ENCODE assay signal across 1 cellular context in genomic region chr10:100286051-100287033, GRCh38.
TF ChIP-seq lines count a peak whose summit lies in the region.

Gene BLOC1S2 (minus strand): TSS chr10:100286680. CDS start chr10:100286659, 21 bp downstream.

TF ChIP-seq in HEK293, 187 proteins besides CTCF, POLR2A, EP300 and RAD21 (continued from another document):
- TF ChIP-seq, protein P1, sequence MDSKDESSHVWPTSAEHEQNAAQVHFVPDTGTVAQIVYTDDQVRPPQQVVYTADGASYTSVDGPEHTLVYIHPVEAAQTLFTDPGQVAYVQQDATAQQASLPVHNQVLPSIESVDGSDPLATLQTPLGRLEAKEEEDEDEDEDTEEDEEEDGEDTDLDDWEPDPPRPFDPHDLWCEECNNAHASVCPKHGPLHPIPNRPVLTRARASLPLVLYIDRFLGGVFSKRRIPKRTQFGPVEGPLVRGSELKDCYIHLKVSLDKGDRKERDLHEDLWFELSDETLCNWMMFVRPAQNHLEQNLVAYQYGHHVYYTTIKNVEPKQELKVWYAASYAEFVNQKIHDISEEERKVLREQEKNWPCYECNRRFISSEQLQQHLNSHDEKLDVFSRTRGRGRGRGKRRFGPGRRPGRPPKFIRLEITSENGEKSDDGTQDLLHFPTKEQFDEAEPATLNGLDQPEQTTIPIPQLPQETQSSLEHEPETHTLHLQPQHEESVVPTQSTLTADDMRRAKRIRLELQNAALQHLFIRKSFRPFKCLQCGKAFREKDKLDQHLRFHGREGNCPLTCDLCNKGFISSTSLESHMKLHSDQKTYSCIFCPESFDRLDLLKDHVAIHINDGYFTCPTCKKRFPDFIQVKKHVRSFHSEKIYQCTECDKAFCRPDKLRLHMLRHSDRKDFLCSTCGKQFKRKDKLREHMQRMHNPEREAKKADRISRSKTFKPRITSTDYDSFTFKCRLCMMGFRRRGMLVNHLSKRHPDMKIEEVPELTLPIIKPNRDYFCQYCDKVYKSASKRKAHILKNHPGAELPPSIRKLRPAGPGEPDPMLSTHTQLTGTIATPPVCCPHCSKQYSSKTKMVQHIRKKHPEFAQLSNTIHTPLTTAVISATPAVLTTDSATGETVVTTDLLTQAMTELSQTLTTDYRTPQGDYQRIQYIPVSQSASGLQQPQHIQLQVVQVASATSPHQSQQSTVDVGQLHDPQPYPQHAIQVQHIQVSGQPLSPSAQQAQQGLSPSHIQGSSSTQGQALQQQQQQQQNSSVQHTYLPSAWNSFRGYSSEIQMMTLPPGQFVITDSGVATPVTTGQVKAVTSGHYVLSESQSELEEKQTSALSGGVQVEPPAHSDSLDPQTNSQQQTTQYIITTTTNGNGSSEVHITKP (tag by site-specific recombination; IDR thresholded peaks at IDR 0.05) = peak; percentile 96
- TF ChIP-seq ZNF121 (tag by site-specific recombination; IDR thresholded peaks at IDR 0.05) (peak; percentile 69; the same call in 1 of the 2 replicates), ZNF140 (tag by site-specific recombination; IDR thresholded peaks at IDR 0.05) (no peak), ZNF664 (tag by site-specific recombination; IDR thresholded peaks at IDR 0.05) (no peak), ZBTB8A (tag by site-specific recombination; IDR thresholded peaks at IDR 0.05) (peak; percentile 82), GLIS2 (tag by site-specific recombination; IDR thresholded peaks at IDR 0.05) (peak; percentile 69), ZNF555 (tag by site-specific recombination; conservative IDR thresholded peaks at IDR 0.05) (no peak), GLI4 (tag by site-specific recombination; IDR thresholded peaks at IDR 0.05) (peak; percentile 89), ZNF677 (tag by site-specific recombination; IDR thresholded peaks at IDR 0.05) (no peak), ZNF280D (tag by site-specific recombination; IDR thresholded peaks at IDR 0.05) (peak; percentile 76), ZNF433 (tag by site-specific recombination; IDR thresholded peaks at IDR 0.05; ENCODE audit: low read depth) (no peak), ZNF248 (tag by site-specific recombination; IDR thresholded peaks at IDR 0.05) (no peak), ZNF549 (tag by site-specific recombination; IDR thresholded peaks at IDR 0.05) (no peak), ZNF274 (IDR thresholded peaks at IDR 0.05; ENCODE audit: low read length) (no peak), ZNF274 (tag by site-specific recombination; IDR thresholded peaks at IDR 0.05; ENCODE audit: borderline replicate concordance) (no peak), ZNF24 (tag by site-specific recombination; IDR thresholded peaks at IDR 0.05) (peak; percentile 60; the same call in 1 of the 2 replicates), ZBTB49 (tag by site-specific recombination; IDR thresholded peaks at IDR 0.05; ENCODE audit: low read depth) (no peak), KLF16 (tag by site-specific recombination; IDR thresholded peaks at IDR 0.05) (peak; percentile 94), ZNF324 (tag by site-specific recombination; IDR thresholded peaks at IDR 0.05) (peak; percentile 89), OSR2 (tag by site-specific recombination; IDR thresholded peaks at IDR 0.05) (no peak; the same call in 1 of the 2 replicates), ZFHX2 (tag by site-specific recombination; conservative IDR thresholded peaks at IDR 0.05) (peak; percentile 97), SP2 (tag by site-specific recombination; IDR thresholded peaks at IDR 0.05) (peak; percentile 84), ZNF155 (tag by site-specific recombination; IDR thresholded peaks at IDR 0.05) (no peak), ZNF146 (tag by site-specific recombination; IDR thresholded peaks at IDR 0.05) (peak; percentile 50; the same call in 1 of the 2 replicates), RBAK (tag by site-specific recombination; IDR thresholded peaks at IDR 0.05) (no peak), HOXA7 (CRISPR knock-in tag; IDR thresholded peaks at IDR 0.05; ENCODE audit: borderline replicate concordance) (no peak), KLF10 (tag by site-specific recombination; IDR thresholded peaks at IDR 0.05) (peak; percentile 60; the same call in 1 of the 2 replicates), FEZF1 (tag by site-specific recombination; IDR thresholded peaks at IDR 0.05) (peak; percentile 6; the same call in 1 of the 2 replicates), ZNF404 (tag by site-specific recombination; IDR thresholded peaks at IDR 0.05) (no peak), MZF1 (tag by site-specific recombination; IDR thresholded peaks at IDR 0.05; ENCODE audit: borderline replicate concordance) (no peak), KLF1 (tag by site-specific recombination; IDR thresholded peaks at IDR 0.05) (peak; percentile 85), GFI1B (tag by site-specific recombination; IDR thresholded peaks at IDR 0.05) (peak; percentile 18; the same call in 1 of the 2 replicates)
- TF ChIP-seq, protein P2, sequence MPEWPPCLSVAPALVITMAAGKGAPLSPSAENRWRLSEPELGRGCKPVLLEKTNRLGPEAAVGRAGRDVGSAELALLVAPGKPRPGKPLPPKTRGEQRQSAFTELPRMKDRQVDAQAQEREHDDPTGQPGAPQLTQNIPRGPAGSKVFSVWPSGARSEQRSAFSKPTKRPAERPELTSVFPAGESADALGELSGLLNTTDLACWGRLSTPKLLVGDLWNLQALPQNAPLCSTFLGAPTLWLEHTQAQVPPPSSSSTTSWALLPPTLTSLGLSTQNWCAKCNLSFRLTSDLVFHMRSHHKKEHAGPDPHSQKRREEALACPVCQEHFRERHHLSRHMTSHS (tag by site-specific recombination; IDR thresholded peaks at IDR 0.05) = peak; percentile 42; the same call in 1 of the 2 replicates
- TF ChIP-seq, protein P3, sequence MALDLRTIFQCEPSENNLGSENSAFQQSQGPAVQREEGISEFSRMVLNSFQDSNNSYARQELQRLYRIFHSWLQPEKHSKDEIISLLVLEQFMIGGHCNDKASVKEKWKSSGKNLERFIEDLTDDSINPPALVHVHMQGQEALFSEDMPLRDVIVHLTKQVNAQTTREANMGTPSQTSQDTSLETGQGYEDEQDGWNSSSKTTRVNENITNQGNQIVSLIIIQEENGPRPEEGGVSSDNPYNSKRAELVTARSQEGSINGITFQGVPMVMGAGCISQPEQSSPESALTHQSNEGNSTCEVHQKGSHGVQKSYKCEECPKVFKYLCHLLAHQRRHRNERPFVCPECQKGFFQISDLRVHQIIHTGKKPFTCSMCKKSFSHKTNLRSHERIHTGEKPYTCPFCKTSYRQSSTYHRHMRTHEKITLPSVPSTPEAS (tag by site-specific recombination; IDR thresholded peaks at IDR 0.05) = peak; percentile 81; the same call in 1 of the 2 replicates
- TF ChIP-seq, protein P4, sequence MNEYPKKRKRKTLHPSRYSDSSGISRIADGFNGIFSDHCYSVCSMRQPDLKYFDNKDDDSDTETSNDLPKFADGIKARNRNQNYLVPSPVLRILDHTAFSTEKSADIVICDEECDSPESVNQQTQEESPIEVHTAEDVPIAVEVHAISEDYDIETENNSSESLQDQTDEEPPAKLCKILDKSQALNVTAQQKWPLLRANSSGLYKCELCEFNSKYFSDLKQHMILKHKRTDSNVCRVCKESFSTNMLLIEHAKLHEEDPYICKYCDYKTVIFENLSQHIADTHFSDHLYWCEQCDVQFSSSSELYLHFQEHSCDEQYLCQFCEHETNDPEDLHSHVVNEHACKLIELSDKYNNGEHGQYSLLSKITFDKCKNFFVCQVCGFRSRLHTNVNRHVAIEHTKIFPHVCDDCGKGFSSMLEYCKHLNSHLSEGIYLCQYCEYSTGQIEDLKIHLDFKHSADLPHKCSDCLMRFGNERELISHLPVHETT (tag by site-specific recombination; IDR thresholded peaks at IDR 0.05) = peak; percentile 91
